Comparison of ENCODE assay signal across 8 cellular contexts in the genomic region with DNA sequence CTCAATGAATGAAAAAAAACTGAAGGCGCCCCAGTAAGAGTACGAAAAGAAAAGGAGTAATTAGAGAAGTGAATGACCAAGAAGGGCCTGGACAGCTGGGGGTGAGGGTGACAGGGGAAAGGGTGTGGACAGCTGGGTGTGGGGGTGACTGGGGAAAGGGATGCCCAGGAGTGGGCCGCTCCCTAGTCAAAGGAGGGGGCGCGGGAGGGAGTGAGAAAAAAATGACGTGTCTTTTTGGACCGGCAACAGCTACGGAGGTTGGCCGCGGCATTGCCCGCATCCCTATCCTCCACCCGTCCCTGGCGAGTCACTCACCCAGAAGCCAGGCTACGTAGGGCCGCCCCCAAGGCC. TPM values are rescaled to one million over a fixed set of nuclear protein-coding genes. Genes with fewer than 3 reads are reported as not detected.
DNase-seq lines count a peak whose midpoint lies in the region; ATAC-seq and TF ChIP-seq lines count a peak whose summit lies in the region.

No MANE protein-coding gene starts in this region.

- TF ChIP-seq EP300 in suprapubic skin (IDR thresholded peaks at IDR 0.05): no peak

- H3K27me3 ChIP-seq in HL-60 (ENCODE audit: insufficient read depth, poor library complexity, severe bottlenecking) (no peaks in the 10 kb centered on the region), brain microvascular endothelial cell (replicated peaks) (no peaks in the 10 kb centered on the region), left lung (no peaks in the 10 kb centered on the region), suprapubic skin (no peaks in the 10 kb centered on the region)

- ATAC-seq in left lung (peak; percentile 86), HG02798 (IDR thresholded peaks at IDR 0.05; ENCODE audit: poor library complexity, unreplicated experiment) (no peak)

- peak overlapping the region; percentile 98 for H3K27ac ChIP-seq in HL-60 (replicated peaks)
- H3K27ac ChIP-seq in brain microvascular endothelial cell: peak overlapping the region; percentile 98
- H3K27ac ChIP-seq in left lung: peak overlapping the region; percentile 100
- H3K27ac ChIP-seq in suprapubic skin: peak overlapping the region; percentile 99

- H3K4me1 ChIP-seq in left lung (peaks cover 22 to 61% of the 10 kb centered on the region in 2 donors), suprapubic skin (peaks cover 51% of the 10 kb centered on the region)

- TF ChIP-seq CTCF in GM12865 (IDR thresholded peaks at IDR 0.05; ENCODE audit: insufficient read depth, low read depth, low read length, missing control alignments) (no peak), HL-60 (IDR thresholded peaks at IDR 0.05; ENCODE audit: insufficient read depth, low read length) (no peak), brain microvascular endothelial cell (IDR thresholded peaks at IDR 0.05; ENCODE audit: low read depth, low read length, missing control alignments) (no peak), left lung (IDR thresholded peaks at IDR 0.05) (no peak), suprapubic skin (IDR thresholded peaks at IDR 0.05) (no peak), GM20000 (IDR thresholded peaks at IDR 0.05; ENCODE audit: extremely low read depth, missing control alignments) (no peak)

- 0% methylated on average over 13 of the region's 15 CpGs for WGBS in suprapubic skin

- no peak for TF ChIP-seq POLR2A in suprapubic skin (IDR thresholded peaks at IDR 0.05)

- H3K36me3 ChIP-seq in brain microvascular endothelial cell (replicated peaks) (no peaks in the 10 kb centered on the region), left lung (peaks cover 0 to 11% of the 10 kb centered on the region in 2 donors), suprapubic skin (peaks cover 11% of the 10 kb centered on the region)

- in situ Hi-C loops in brain microvascular endothelial cell (cut with HindIII; ENCODE audit: low pct_ligation_motif_present, low sequenced_read_pairs): no loop called here

- intact Hi-C loops in left lung (cut with DNase I): no loop called here

- DNase-seq in GM12865 (ENCODE audit: low read depth) (no peak), HL-60 (ENCODE audit: low read depth in 1 of 2, low spot score in 1 of 2) (peak in 1 of 2 experiments; percentile 78), brain microvascular endothelial cell (no peak), left lung (no peak), suprapubic skin (ENCODE audit: low spot score in 2 of 2) (peak; percentile 97 to 98), germinal center (ENCODE audit: low spot score) (no peak), GM20000 (ENCODE audit: low spot score) (no peak)

- H3K4me3 ChIP-seq in GM12865 (ENCODE audit: low read depth, low read length): peak overlapping the region; percentile 95
- H3K4me3 ChIP-seq in HL-60 (replicated peaks; ENCODE audit: insufficient read depth, low read length): peak overlapping the region; percentile 78
- peak overlapping the region; percentile 89 for H3K4me3 ChIP-seq in brain microvascular endothelial cell (ENCODE audit: low read depth, low read length)
- peak overlapping the region; percentile 69 to 74 for H3K4me3 ChIP-seq in left lung
- H3K4me3 ChIP-seq in suprapubic skin: peak overlapping the region; percentile 79

- H3K9me3 ChIP-seq in left lung: peaks cover 0 to 14% of the 10 kb centered on the region in 2 donors
- peaks cover 6% of the 10 kb centered on the region for H3K9me3 ChIP-seq in suprapubic skin

RNA-seq across cellular contexts. Expression of a gene that starts 0.3 kb away (rescaled TPM):
- total RNA-seq in left lung (1 to 10 TPM in 1 of 2 donors, under 1 TPM in 1; 0.84 to 1.9 TPM), suprapubic skin (under 1 TPM in 3 of 4 donors, not detected in 1; 0.40 to 0.76 (median 0.52) TPM)

RNA-seq across cellular contexts. Expression of a gene that starts 0.4 kb away (rescaled TPM):
- total RNA-seq in left lung (10 to 100 TPM; 70.6 to 83.2 TPM), suprapubic skin (10 to 100 TPM; 49.0 to 82.2 (median 57.6) TPM)

Comparison
In these comparisons a context has a peak if more than half of its experiments do, and no peak if none do; other contexts are left out.
1. DNase-seq: peak in suprapubic skin (2 of 2); none in GM12865 (single experiment), brain microvascular endothelial cell (single experiment), left lung (0 of 2), germinal center (single experiment) and GM20000 (single experiment).
2. Peak in every context shown above with its lines, with median percentiles within 50 percentile points of each other: H3K4me3 ChIP-seq and H3K27ac ChIP-seq.